In the genomic region with DNA sequence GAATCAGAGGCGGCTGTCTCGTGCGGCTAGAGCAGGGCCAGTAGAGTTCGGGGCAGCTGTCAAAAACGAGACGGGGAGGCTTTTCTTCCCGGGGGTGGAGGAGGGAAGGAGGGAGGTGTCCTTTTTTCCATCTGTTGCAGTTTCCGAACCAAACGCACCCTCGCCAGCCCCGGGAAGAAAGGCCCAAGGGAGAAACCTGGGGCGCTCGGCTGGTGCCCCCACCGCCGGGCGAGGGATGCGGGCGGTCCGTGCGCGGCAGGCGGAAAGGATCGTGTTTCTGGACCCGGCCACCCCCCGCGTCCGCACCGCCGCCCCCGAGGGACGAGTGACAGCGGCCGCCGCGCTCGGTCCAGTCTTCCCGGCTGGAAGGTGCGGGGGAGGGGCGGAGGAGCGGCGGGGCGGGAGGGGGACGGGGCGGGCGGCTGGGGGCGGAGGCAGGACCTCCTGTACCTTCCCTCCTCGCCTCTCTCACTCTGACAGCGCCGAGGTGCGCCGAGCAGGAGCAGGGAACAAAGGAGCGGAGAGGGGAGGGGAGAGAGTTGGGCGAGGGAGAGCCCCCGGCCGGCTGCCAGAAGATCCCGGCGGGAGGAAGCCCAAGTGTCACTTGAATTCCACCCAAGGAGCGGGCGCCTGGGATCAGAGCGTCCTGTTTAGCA, we compare ENCODE assay signal across 8 cellular contexts.
A peak's percentile ranks its signal among the peaks of the same experiment; 100 is the strongest.
DNase-seq lines count a peak whose midpoint lies in the region; ATAC-seq lines count a peak whose summit lies in the region.

A gene (plus strand): TSS at position 471 of the 656 bp plus-strand sequence. CDS start 318 bp downstream, outside the sequence.

- ATAC-seq in GM21447 (IDR thresholded peaks at IDR 0.05; ENCODE audit: unreplicated experiment) (peak; percentile 3), HG03159 (IDR thresholded peaks at IDR 0.05; ENCODE audit: unreplicated experiment) (no peak)

- DNase-seq in AG08395 (ENCODE audit: low spot score) (peak; percentile 31), NCI-H510A (lab: John Stamatoyannopoulos, UW) (peak; percentile 76), epithelial cell of prostate (ENCODE audit: low read depth, low spot score) (peak; percentile 50), midbrain (lab: John Stamatoyannopoulos, UW) (peak; percentile 68)
- peak; percentile 67 for DNase-seq in activated T-cell treated with anti-CD3 and anti-CD28 coated beads, Interleukin-2, amount 50 U/mL, for 1 hour
- DNase-seq in stimulated activated naive CD4-positive, alpha-beta T cell treated with Interleukin-2 at 50 U/mL for 16 hours (lab: John Stamatoyannopoulos, UW) = peak; percentile 52

- H3K27ac ChIP-seq in epithelial cell of prostate = peak within 1 kb of the TSS; percentile 99
